Comparison of ENCODE assay signal across 22 cellular contexts in the genomic region with DNA sequence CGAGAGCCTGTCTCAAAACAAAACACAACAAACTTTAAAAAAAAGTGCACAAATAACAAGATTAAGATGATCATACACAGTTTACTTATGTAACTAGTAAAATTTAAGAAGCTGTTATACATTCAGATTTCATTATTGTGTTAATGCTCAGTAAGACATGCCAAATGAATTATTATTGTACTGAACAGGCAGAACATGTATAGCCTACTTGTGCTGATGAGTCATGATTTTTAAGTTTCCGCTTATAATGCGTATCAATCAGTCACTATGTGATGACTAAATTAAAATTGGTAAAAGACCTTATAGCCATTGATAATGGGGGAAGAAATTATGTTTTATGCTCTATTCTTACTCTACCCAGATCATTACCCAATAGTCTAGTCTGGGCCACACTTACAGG. TPM values are rescaled to one million over a fixed set of nuclear protein-coding genes. Genes with fewer than 3 reads are reported as not detected.
"Had no signal": no experiment of that assay in that cellular context is flagged by ENCODE, and none has a peak within 500 bp of the region (broad histone marks: within the 10 kb centered on the region; RNA-seq: fewer than 3 reads in every experiment).

No MANE protein-coding gene starts in this region.

- ATAC-seq: effector memory CD8-positive, alpha-beta T cell; gastroesophageal sphincter; lower lobe of right lung; naive thymus-derived CD4-positive, alpha-beta T cell; psoas muscle; right lobe of liver; stimulated activated effector memory CD8-positive, alpha-beta T cell treated with anti-CD3 and anti-CD28 coated beads, Interleukin-12 subunit alpha, Interleukin-12 subunit beta, amount 100 ng/mL, for 72 hours; stimulated activated naive CD8-positive, alpha-beta T cell treated with anti-CD3 and anti-CD28 coated beads, Interleukin-15, Interleukin-2, amounts not matched to agents 100 U/mL and 50 U/mL, for 24 hours; upper lobe of right lung had no signal

- H3K9me3 Mint-ChIP-seq: dendritic cell treated with granulocyte-macrophage colony-stimulating factor and Interleukin-4, amounts not matched to agents 40 ng/mL and 50 ng/mL, for 4 days; effector memory CD8-positive, alpha-beta T cell; naive thymus-derived CD4-positive, alpha-beta T cell; stimulated activated effector memory CD8-positive, alpha-beta T cell treated with anti-CD3 and anti-CD28 coated beads, Interleukin-12 subunit alpha, Interleukin-12 subunit beta, amount 100 ng/mL, for 72 hours had no signal

- H3K4me3 Mint-ChIP-seq: dendritic cell treated with granulocyte-macrophage colony-stimulating factor and Interleukin-4, amounts not matched to agents 40 ng/mL and 50 ng/mL, for 4 days; effector memory CD8-positive, alpha-beta T cell; naive thymus-derived CD4-positive, alpha-beta T cell; stimulated activated effector memory CD8-positive, alpha-beta T cell treated with anti-CD3 and anti-CD28 coated beads, Interleukin-12 subunit alpha, Interleukin-12 subunit beta, amount 100 ng/mL, for 72 hours had no signal

- H3K4me3 ChIP-seq: gastroesophageal sphincter, left ventricle myocardium inferior, lower lobe of right lung, psoas muscle, right lobe of liver, tibial artery, upper lobe of right lung, vagina had no signal

- DNase-seq: effector memory CD8-positive, alpha-beta T cell; erythroblast; glutamatergic neuron; islet precursor cell; left ventricle myocardium inferior; lower lobe of right lung; mesenchymal stem cell; naive thymus-derived CD4-positive, alpha-beta T cell; psoas muscle; retina; right lobe of liver; stimulated activated CD4-positive, alpha-beta T cell treated with anti-CD3 and anti-CD28 coated beads, Interleukin-4, amount 100 ng/mL, for 1 hour; stimulated activated CD8-positive, alpha-beta memory T cell treated with anti-CD3 and anti-CD28 coated beads, Interleukin-4, amount 100 ng/mL, for 48 hours; stimulated activated naive CD8-positive, alpha-beta T cell treated with anti-CD3 and anti-CD28 coated beads, Interleukin-15, Interleukin-2, amounts not matched to agents 100 U/mL and 50 U/mL, for 24 hours; tibial artery; upper lobe of right lung had no signal

- H3K4me1 ChIP-seq: gastroesophageal sphincter, left ventricle myocardium inferior, lower lobe of right lung, psoas muscle, right lobe of liver, tibial artery, upper lobe of right lung, vagina had no signal

- H3K27ac Mint-ChIP-seq: dendritic cell treated with granulocyte-macrophage colony-stimulating factor and Interleukin-4, amounts not matched to agents 40 ng/mL and 50 ng/mL, for 4 days; effector memory CD8-positive, alpha-beta T cell; naive thymus-derived CD4-positive, alpha-beta T cell; stimulated activated effector memory CD8-positive, alpha-beta T cell treated with anti-CD3 and anti-CD28 coated beads, Interleukin-12 subunit alpha, Interleukin-12 subunit beta, amount 100 ng/mL, for 72 hours had no signal

- H3K4me1 Mint-ChIP-seq: naive thymus-derived CD4-positive, alpha-beta T cell; stimulated activated effector memory CD8-positive, alpha-beta T cell treated with anti-CD3 and anti-CD28 coated beads, Interleukin-12 subunit alpha, Interleukin-12 subunit beta, amount 100 ng/mL, for 72 hours had no signal

- H3K27me3 ChIP-seq: right lobe of liver, upper lobe of right lung, vagina had no signal

- H3K36me3 ChIP-seq: gastroesophageal sphincter, left ventricle myocardium inferior, lower lobe of right lung, neutrophil, right lobe of liver, tibial artery, upper lobe of right lung, vagina had no signal

- H3K36me3 Mint-ChIP-seq: naive thymus-derived CD4-positive, alpha-beta T cell; stimulated activated effector memory CD8-positive, alpha-beta T cell treated with anti-CD3 and anti-CD28 coated beads, Interleukin-12 subunit alpha, Interleukin-12 subunit beta, amount 100 ng/mL, for 72 hours had no signal

- H3K27ac ChIP-seq: gastroesophageal sphincter, left ventricle myocardium inferior, lower lobe of right lung, neutrophil, psoas muscle, right lobe of liver, tibial artery, upper lobe of right lung, vagina had no signal

- H3K9me3 ChIP-seq: gastroesophageal sphincter, left ventricle myocardium inferior, lower lobe of right lung, neutrophil, psoas muscle, right lobe of liver, tibial artery, upper lobe of right lung, vagina had no signal

RNA-seq across cellular contexts. Expression of gene EXPH5, which starts 20.5 kb away (rescaled TPM):
- polyA plus RNA-seq: neural cell had no signal
